ENCODE assay signal across 1 cellular context in the genomic region with DNA sequence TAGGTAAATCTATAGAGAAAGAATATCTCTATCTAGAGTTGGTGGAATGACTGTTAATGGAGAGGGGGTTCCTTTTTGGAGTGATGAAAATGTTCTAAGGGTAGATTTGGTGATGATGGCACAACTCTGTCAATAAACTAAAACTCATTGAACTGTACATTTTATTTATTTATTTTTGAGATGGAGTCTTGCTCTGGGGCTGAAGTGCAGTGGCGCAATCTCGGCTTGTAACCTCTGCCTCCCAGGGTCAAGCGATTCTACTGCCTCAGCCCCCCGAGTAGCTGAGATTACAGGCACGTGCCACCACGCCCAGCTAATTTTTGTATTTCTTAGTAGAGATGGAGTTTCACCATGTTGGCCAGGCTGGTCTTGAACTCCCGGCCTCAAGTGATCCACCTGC. TPM values are rescaled to one million over a fixed set of nuclear protein-coding genes. Genes with fewer than 3 reads are reported as not detected.
"Had no signal": no experiment of that assay in that cellular context is flagged by ENCODE, and none has a peak within 500 bp of the region (broad histone marks: within the 10 kb centered on the region; RNA-seq: fewer than 3 reads in every experiment).

No MANE protein-coding gene starts in this region.

RNA-seq across cellular contexts. Expression of gene PPARG, which starts 3.1 kb away (rescaled TPM):
- total RNA-seq: naive thymus-derived CD8-positive, alpha-beta T cell had no signal
- polyA plus RNA-seq: naive thymus-derived CD8-positive, alpha-beta T cell had no signal
